8 cellular contexts compared by ENCODE assay signal in genomic region chr15:84633311-84634227, GRCh38. TPM values are rescaled to one million over a fixed set of nuclear protein-coding genes. Genes with fewer than 3 reads are reported as not detected.
DNase-seq lines count a peak whose midpoint lies in the region; ATAC-seq and TF ChIP-seq lines count a peak whose summit lies in the region.

No MANE protein-coding gene starts in this region.

- H3K27ac ChIP-seq in ascending aorta (peak overlapping the region; percentile 93 to 97), hepatocyte (peak overlapping the region; percentile 88)

- ATAC-seq in GM21526 (IDR thresholded peaks at IDR 0.05; ENCODE audit: low FRiP score, unreplicated experiment): peak; percentile 41

- peak overlapping the region; percentile 47 for H2AFZ ChIP-seq in hepatocyte

- H3K4me2 ChIP-seq in hepatocyte: peak overlapping the region; percentile 98

- H3K9me3 ChIP-seq in ascending aorta: no peaks in the 10 kb centered on the region
- H3K9me3 ChIP-seq in hepatocyte (ENCODE audit: low read depth): no peaks in the 10 kb centered on the region

- DNase-seq in COR-L47 (lab: John Stamatoyannopoulos, UW) (peak; percentile 41), KBM-7 (peak; percentile 88), T-helper 22 cell (ENCODE audit: low read depth) (peak; percentile 48), ascending aorta (ENCODE audit: low spot score in 2 of 2) (peak in 1 of 2 donors; percentile 86), hepatocyte (ENCODE audit: low spot score) (peak; percentile 81), retina (peak; percentile 93), NCI-H128 (lab: John Stamatoyannopoulos, UW; ENCODE audit: unreplicated experiment) (no peak)

- in situ Hi-C loops in KBM-7 (cut with MboI; ENCODE audit: low pct_unique_long_range_greater_than_20kb, low sequenced_read_pairs): no loop called here

- peaks cover 12 to 39% of the 10 kb centered on the region in 2 donors for H3K4me1 ChIP-seq in ascending aorta
- peaks cover 26% of the 10 kb centered on the region for H3K4me1 ChIP-seq in hepatocyte (ENCODE audit: insufficient read depth)

- TF ChIP-seq CTCF in ascending aorta (IDR thresholded peaks at IDR 0.05): peak in 1 of 3 experiments; percentile 9
- no peak for TF ChIP-seq CTCF in hepatocyte (IDR thresholded peaks at IDR 0.05; ENCODE audit: poor library complexity)

- 1% methylated on average over 96 of the region's 105 CpGs for WGBS in hepatocyte (ENCODE audit: low lambda C conversion rate, missing lambda C conversion rate)

- no peaks in the 10 kb centered on the region for H3K9me2 ChIP-seq in hepatocyte (replicated peaks; ENCODE audit: insufficient read depth)

- peak overlapping the region; percentile 79 to 94 for H3K4me3 ChIP-seq in ascending aorta
- peak overlapping the region; percentile 76 for H3K4me3 ChIP-seq in hepatocyte

- intact Hi-C loops in ascending aorta (cut with DNase I): loop anchor here (2.0 kb wide), 1 partner anchor 83 kb away; the partner anchor contains the start of gene SEC11A

- H3K27me3 ChIP-seq in ascending aorta (no peaks in the 10 kb centered on the region), hepatocyte (no peaks in the 10 kb centered on the region)

- H3K36me3 ChIP-seq in ascending aorta (peaks cover 9 to 10% of the 10 kb centered on the region in 2 donors), hepatocyte (replicated peaks; ENCODE audit: insufficient read depth, low read depth) (no peaks in the 10 kb centered on the region)

- peaks cover 10% of the 10 kb centered on the region for H4K20me1 ChIP-seq in hepatocyte (ENCODE audit: insufficient read depth, poor library complexity, severe bottlenecking)

- peaks cover 41% of the 10 kb centered on the region for H3K79me2 ChIP-seq in hepatocyte

RNA-seq across cellular contexts. Expression of gene WDR73, which starts 20.5 kb away (rescaled TPM):
- total RNA-seq in ascending aorta (29.5 TPM), hepatocyte (19.9 and 30.3 TPM in 2 replicates)
- 28.3 and 31.4 TPM in 2 replicates for polyA plus RNA-seq in hepatocyte

RNA-seq across cellular contexts. Expression of gene NMB, which starts 24.4 kb away (rescaled TPM):
- total RNA-seq in ascending aorta: 18.8 TPM
- 3.8 and 12.8 TPM in 2 replicates for total RNA-seq in hepatocyte
- polyA plus RNA-seq in hepatocyte: 15.4 and 15.5 TPM in 2 replicates

RNA-seq across cellular contexts. Expression of gene ZSCAN2, which starts 32.8 kb away (rescaled TPM):
- total RNA-seq in ascending aorta (4.6 TPM), hepatocyte (14.9 and 21.8 TPM in 2 replicates)
- 11.2 and 13.4 TPM in 2 replicates for polyA plus RNA-seq in hepatocyte
